ENCODE assay signal across 13 cellular contexts in the genomic region with DNA sequence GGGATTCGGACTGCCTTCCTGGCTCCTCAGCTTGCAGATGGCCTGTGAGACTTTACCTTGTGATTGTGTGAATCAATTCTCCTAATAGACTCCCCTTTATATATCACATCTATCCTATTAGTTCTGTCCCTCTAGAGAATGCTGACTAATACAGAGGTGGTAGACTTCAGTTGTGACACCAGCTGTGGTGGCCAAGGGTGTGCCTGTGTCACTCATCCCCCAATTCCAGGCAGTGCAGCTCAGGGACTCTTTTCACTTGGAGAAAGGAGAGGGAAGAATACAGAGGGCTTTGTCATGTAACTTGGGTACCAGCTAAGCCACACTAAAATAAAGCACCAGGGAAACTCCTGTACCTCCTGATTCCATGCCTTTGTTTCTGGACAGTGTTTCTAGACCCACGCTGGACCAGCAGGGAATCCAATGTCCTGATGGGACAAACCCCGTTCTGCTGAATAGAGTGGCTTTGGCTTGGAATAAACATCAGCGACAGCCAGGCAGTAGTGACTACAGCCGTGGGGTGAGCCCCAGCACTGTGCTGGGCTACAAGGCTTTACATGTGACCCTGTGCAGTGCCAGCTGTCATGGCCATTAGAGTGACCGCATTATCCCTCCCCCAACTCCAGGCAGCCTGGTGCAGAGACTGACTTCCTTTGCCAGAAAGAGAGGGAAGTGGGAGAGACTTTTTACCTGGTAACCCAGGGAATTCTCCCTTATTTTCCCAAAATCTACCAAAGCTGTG.
DNase-seq lines count a peak whose midpoint lies in the region; ATAC-seq and TF ChIP-seq lines count a peak whose summit lies in the region.
"Had no signal": no experiment of that assay in that cellular context is flagged by ENCODE, and none has a peak within 500 bp of the region (broad histone marks: within the 10 kb centered on the region; RNA-seq: fewer than 3 reads in every experiment).

No MANE protein-coding gene starts in this region.

- H3K4me1 ChIP-seq in heart left ventricle (peaks cover 0 to 6% (median 0%) of the 10 kb centered on the region in 12 donors), upper lobe of right lung (no peaks in the 10 kb centered on the region), testis (no peaks in the 10 kb centered on the region)

- intact Hi-C loops in heart left ventricle (cut with DNase I) (no loop called here), upper lobe of right lung (cut with DNase I) (no loop called here), testis (cut with DNase I; ENCODE audit: low total_unique reads) (no loop called here)

- peaks cover 0 to 4% (median 0%) of the 10 kb centered on the region in 6 donors for H3K9me3 Mint-ChIP-seq in immature natural killer cell

- H3K9me3 ChIP-seq in heart left ventricle: peaks cover 0 to 7% (median 0%) of the 10 kb centered on the region in 12 donors
- H3K9me3 ChIP-seq in upper lobe of right lung: no peaks in the 10 kb centered on the region
- H3K9me3 ChIP-seq in testis: no peaks in the 10 kb centered on the region

- H3K27ac Mint-ChIP-seq in immature natural killer cell: no peak overlapping the region
- H3K27ac Mint-ChIP-seq: CD8-positive, alpha-beta T cell had no signal

- no peak for TF ChIP-seq CTCF in heart left ventricle (IDR thresholded peaks at IDR 0.05)
- no peak for TF ChIP-seq CTCF in upper lobe of right lung (IDR thresholded peaks at IDR 0.05)
- TF ChIP-seq CTCF in testis (IDR thresholded peaks at IDR 0.05): no peak

- H3K36me3 Mint-ChIP-seq in immature natural killer cell: peaks cover 0 to 3% (median 3%) of the 10 kb centered on the region in 3 donors
- H3K36me3 Mint-ChIP-seq: CD8-positive, alpha-beta T cell had no signal

- H3K36me3 ChIP-seq in heart left ventricle (peaks cover 0 to 18% (median 0%) of the 10 kb centered on the region in 9 donors), upper lobe of right lung (no peaks in the 10 kb centered on the region), testis (ENCODE audit: low read depth, missing control alignments) (no peaks in the 10 kb centered on the region)

- 72 to 84% (median 82%) methylated on average over 4 to 6 of the region's 6 CpGs for WGBS in heart left ventricle, 4 donors
- 99 to 100% methylated on average over 6 of the region's 6 CpGs for WGBS in testis, 2 donors

- TF ChIP-seq POLR2A in heart left ventricle (IDR thresholded peaks at IDR 0.05) (no peak), testis (IDR thresholded peaks at IDR 0.05) (no peak)

- ATAC-seq in heart left ventricle: peak; percentile 66 to 93 (median 82)
- peak; percentile 32 for ATAC-seq in upper lobe of right lung
- no peak for ATAC-seq in GM18867 (IDR thresholded peaks at IDR 0.05; ENCODE audit: unreplicated experiment)
- ATAC-seq: CD8-positive, alpha-beta T cell had no signal

- no peaks in the 10 kb centered on the region for H3K4me1 Mint-ChIP-seq in immature natural killer cell

- H3K4me3 ChIP-seq in heart left ventricle (no peak overlapping the region), upper lobe of right lung (no peak overlapping the region), testis (no peak overlapping the region)

- H3K27me3 ChIP-seq in heart left ventricle: no peaks in the 10 kb centered on the region
- no peaks in the 10 kb centered on the region for H3K27me3 ChIP-seq in upper lobe of right lung
- H3K27me3 ChIP-seq in testis: no peaks in the 10 kb centered on the region

- H3K27ac ChIP-seq in angular gyrus (ENCODE audit: low read depth, low read length) (peak overlapping the region; percentile 24), heart left ventricle (no peak overlapping the region), upper lobe of right lung (no peak overlapping the region), testis (no peak overlapping the region)

- peaks cover 0 to 4% (median 0%) of the 10 kb centered on the region in 3 donors for H3K27me3 Mint-ChIP-seq in immature natural killer cell (ENCODE audit: low read depth in 3 of 3)
- H3K27me3 Mint-ChIP-seq: IgD-negative memory B cell had no signal

- no peak overlapping the region for H3K4me3 Mint-ChIP-seq in immature natural killer cell
- H3K4me3 Mint-ChIP-seq: CD8-positive, alpha-beta T cell; H9; IgD-negative memory B cell had no signal

- peak; percentile 17 to 62 (median 27) for DNase-seq in heart left ventricle
- peak in 38 of 56 donors; percentile 3 to 69 (median 28) for DNase-seq in nucleus accumbens (lab: John Stamatoyannopoulos, UW)
- DNase-seq in upper lobe of right lung: no peak
- DNase-seq in testis: no peak
- DNase-seq in immature natural killer cell: no peak
- DNase-seq: CD8-positive, alpha-beta T cell; H9; MV-4-11; NCI-H1436; NCI-H2081 had no signal

Comparison
In these comparisons a context has a peak if more than half of its experiments do, and no peak if none do; other contexts are left out.
1. DNase-seq: peak in heart left ventricle (5 of 5) and nucleus accumbens (38 of 56); none in upper lobe of right lung (single experiment), testis (single experiment) and immature natural killer cell (0 of 3).